In genomic region chr2:227163445-227163997, GRCh38 we compare ENCODE assay signal across 8 cellular contexts. TPM values are rescaled to one million over a fixed set of nuclear protein-coding genes. Genes with fewer than 3 reads are reported as not detected.
A peak's percentile ranks its signal among the peaks of the same experiment; 100 is the strongest.
DNase-seq lines count a peak whose midpoint lies in the region; TF ChIP-seq lines count a peak whose summit lies in the region.

No MANE protein-coding gene starts in this region.

- peak overlapping the region; percentile 71 for H3K4me3 Mint-ChIP-seq in T-helper 2 cell treated with Interferon-gamma antibody and Interleukin-4, amounts not matched to agents 5 μg/mL and 100 μg/mL, for 36 hours

- peak overlapping the region; percentile 68 for H3K9ac ChIP-seq in NT2/D1 (ENCODE audit: insufficient read length, low read depth)

- WGBS in esophagus squamous epithelium, 2 donors = 2 to 3% methylated on average over 10 to 11 of the region's 20 CpGs

- peaks cover 4% of the 10 kb centered on the region for H3K4me1 Mint-ChIP-seq in T-helper 2 cell treated with Interferon-gamma antibody and Interleukin-4, amounts not matched to agents 5 μg/mL and 100 μg/mL, for 36 hours (ENCODE audit: low read depth)

- H3K27ac ChIP-seq in esophagus squamous epithelium = peak overlapping the region; percentile 25 to 76 (median 48)

- no peak for TF ChIP-seq CTCF in esophagus squamous epithelium (IDR thresholded peaks at IDR 0.05)

- no peaks in the 10 kb centered on the region for H3K36me3 Mint-ChIP-seq in T-helper 2 cell treated with Interferon-gamma antibody and Interleukin-4, amounts not matched to agents 5 μg/mL and 100 μg/mL, for 36 hours (ENCODE audit: low read depth)

- peaks cover 69% of the 10 kb centered on the region for H3K27me3 Mint-ChIP-seq in T-helper 2 cell treated with Interferon-gamma antibody and Interleukin-4, amounts not matched to agents 5 μg/mL and 100 μg/mL, for 36 hours (ENCODE audit: low read depth)

- H3K9me3 Mint-ChIP-seq in T-helper 2 cell treated with Interferon-gamma antibody and Interleukin-4, amounts not matched to agents 5 μg/mL and 100 μg/mL, for 36 hours = no peaks in the 10 kb centered on the region

- intact Hi-C loops in esophagus squamous epithelium (cut with DNase I) = no loop called here

- no peak for TF ChIP-seq POLR2A in esophagus squamous epithelium (IDR thresholded peaks at IDR 0.05)

- H3K36me3 ChIP-seq in HAP-1 (replicated peaks) (no peaks in the 10 kb centered on the region), NT2/D1 (ENCODE audit: insufficient read depth, insufficient read length, low read length) (no peaks in the 10 kb centered on the region), esophagus squamous epithelium (no peaks in the 10 kb centered on the region)

- H3K4me3 ChIP-seq in HAP-1 = peak overlapping the region; percentile 61
- H3K4me3 ChIP-seq in NT2/D1 (ENCODE audit: insufficient read length, low read depth) = peak overlapping the region; percentile 63
- peak overlapping the region; percentile 36 to 68 (median 46) for H3K4me3 ChIP-seq in esophagus squamous epithelium

- no peak overlapping the region for H3K27ac Mint-ChIP-seq in T-helper 2 cell treated with Interferon-gamma antibody and Interleukin-4, amounts not matched to agents 5 μg/mL and 100 μg/mL, for 36 hours

- H3K4me1 ChIP-seq in HAP-1 (peaks cover 13% of the 10 kb centered on the region), NT2/D1 (ENCODE audit: insufficient read depth, insufficient read length) (peaks cover 4% of the 10 kb centered on the region), esophagus squamous epithelium (peaks cover 13 to 25% (median 15%) of the 10 kb centered on the region in 3 donors)

- H3K27me3 ChIP-seq in HAP-1 (ENCODE audit: low read depth) (no peaks in the 10 kb centered on the region), NT2/D1 (ENCODE audit: insufficient read depth, insufficient read length) (peaks cover 84% of the 10 kb centered on the region), esophagus squamous epithelium (peaks cover 0 to 84% (median 1%) of the 10 kb centered on the region in 4 donors)

- no peak for DNase-seq in T-helper 2 cell treated with Interferon-gamma antibody and Interleukin-4, amounts not matched to agents 5 μg/mL and 100 μg/mL, for 36 hours (ENCODE audit: low spot score)
- DNase-seq in T-helper 2 cell (no peak), HAP-1 (ENCODE audit: low spot score in 2 of 2) (peak in 1 of 2 experiments; percentile 22), NT2/D1 (ENCODE audit: low read depth, low spot score) (no peak), esophagus squamous epithelium (lab: John Stamatoyannopoulos, UW) (no peak), occipital lobe (lab: John Stamatoyannopoulos, UW) (peak; percentile 1), NCI-H187 (lab: John Stamatoyannopoulos, UW) (no peak)
- DNase-seq in central memory CD4-positive, alpha-beta T cell = no peak

- in situ Hi-C loops in HAP-1 (cut with MboI; ENCODE audit: low sequenced_read_pairs) = no loop called here

- H3K9me3 ChIP-seq in HAP-1 (no peaks in the 10 kb centered on the region), NT2/D1 (ENCODE audit: insufficient read depth, low read length) (no peaks in the 10 kb centered on the region), esophagus squamous epithelium (no peaks in the 10 kb centered on the region)

RNA-seq across cellular contexts. Expression of gene COL4A4, which starts 0.5 kb away (rescaled TPM):
- total RNA-seq in esophagus squamous epithelium = 1 to 10 TPM in 2 of 4 donors, under 1 TPM in 2; 0.40 to 2.3 (median 0.93) TPM
- total RNA-seq in occipital lobe = 0.78 TPM

RNA-seq across cellular contexts. Expression of gene COL4A3, which starts 0.9 kb away (rescaled TPM):
- total RNA-seq in esophagus squamous epithelium (1 to 10 TPM in 1 of 4 donors, under 1 TPM in 3; 0.11 to 2.5 (median 0.38) TPM), occipital lobe (0.16 TPM)
